In the genomic region with DNA sequence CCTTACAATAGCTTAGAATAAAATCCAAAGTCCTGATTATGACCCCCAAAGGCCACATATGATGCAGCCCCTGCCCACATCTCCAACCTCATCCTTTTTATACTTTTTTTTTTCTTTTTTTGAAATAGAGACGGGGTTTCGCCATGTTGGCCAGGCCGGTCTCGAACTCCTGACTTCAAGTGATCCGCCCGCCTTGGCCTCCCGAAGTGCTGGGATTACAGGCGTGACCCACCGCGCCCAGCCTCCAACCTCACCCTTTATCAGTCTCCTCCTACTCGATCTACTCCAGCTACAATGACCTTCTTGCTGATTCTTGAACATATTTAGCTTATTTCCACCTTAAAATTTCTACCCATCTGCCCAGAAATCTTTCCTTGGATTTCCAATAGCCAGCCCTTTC, we compare ENCODE assay signal across 8 cellular contexts. TPM values are rescaled to one million over a fixed set of nuclear protein-coding genes. Genes with fewer than 3 reads are reported as not detected.
DNase-seq lines count a peak whose midpoint lies in the region; ATAC-seq and TF ChIP-seq lines count a peak whose summit lies in the region.

No MANE protein-coding gene starts in this region.

- H3K4me1 ChIP-seq in CD4-positive, CD25-positive, alpha-beta regulatory T cell (ENCODE audit: control insufficient read depth, insufficient read depth, low read length, poor library complexity, severe bottlenecking), result peaks cover 46% of the 10 kb centered on the region
- H3K4me1 ChIP-seq in effector memory CD4-positive, alpha-beta T cell (ENCODE audit: control insufficient read depth, insufficient read depth, low read length, poor library complexity, severe bottlenecking), result peaks cover 26% of the 10 kb centered on the region

- H3K4me3 ChIP-seq in CD4-positive, CD25-positive, alpha-beta regulatory T cell (ENCODE audit: low read depth, low read length), result peak overlapping the region; percentile 100
- H3K4me3 ChIP-seq in NB4 (ENCODE audit: low read depth, low read length), result peak overlapping the region; percentile 82
- peak overlapping the region; percentile 81 for H3K4me3 ChIP-seq in effector memory CD4-positive, alpha-beta T cell (ENCODE audit: insufficient read depth, low read depth, low read length, poor library complexity, severe bottlenecking)

- no peak for TF ChIP-seq POLR2A in NB4 (IDR thresholded peaks at IDR 0.05; ENCODE audit: extremely low read depth, insufficient read length)
- no peak for TF ChIP-seq POLR2A in GM18505 (IDR thresholded peaks at IDR 0.05; ENCODE audit: borderline replicate concordance, extremely low read depth, insufficient read depth, insufficient read length)

- H3K27ac Mint-ChIP-seq in CD4-positive, CD25-positive, alpha-beta regulatory T cell, result peak overlapping the region; percentile 91 to 99 (median 99)
- H3K27ac Mint-ChIP-seq in neural crest cell (ENCODE audit: unreplicated experiment), result peak overlapping the region; percentile 98

- H3K27me3 ChIP-seq in CD4-positive, CD25-positive, alpha-beta regulatory T cell (ENCODE audit: control insufficient read depth, insufficient read depth, low read length), result no peaks in the 10 kb centered on the region
- no peaks in the 10 kb centered on the region for H3K27me3 ChIP-seq in effector memory CD4-positive, alpha-beta T cell (replicated peaks; ENCODE audit: control insufficient read depth, insufficient read depth, low read length, poor library complexity, severe bottlenecking)

- TF ChIP-seq CTCF in NB4 (IDR thresholded peaks at IDR 0.05; ENCODE audit: low read depth, low read length), result no peak
- TF ChIP-seq CTCF in neural crest cell (conservative IDR thresholded peaks at IDR 0.05), result no peak

- no peaks in the 10 kb centered on the region for H3K9me3 Mint-ChIP-seq in CD4-positive, CD25-positive, alpha-beta regulatory T cell
- H3K9me3 Mint-ChIP-seq in neural crest cell, result no peaks in the 10 kb centered on the region

- peak overlapping the region; percentile 91 for H3K27ac ChIP-seq in CD4-positive, CD25-positive, alpha-beta regulatory T cell (ENCODE audit: insufficient read depth, low read length, poor library complexity, severe bottlenecking)
- peak overlapping the region; percentile 88 for H3K27ac ChIP-seq in effector memory CD4-positive, alpha-beta T cell (ENCODE audit: insufficient read depth, low read length, poor library complexity, severe bottlenecking)

- peak overlapping the region; percentile 97 to 99 (median 98) for H3K4me3 Mint-ChIP-seq in CD4-positive, CD25-positive, alpha-beta regulatory T cell
- peak overlapping the region; percentile 98 for H3K4me3 Mint-ChIP-seq in neural crest cell

- peaks cover 7% of the 10 kb centered on the region for H3K27me3 Mint-ChIP-seq in CD4-positive, CD25-positive, alpha-beta regulatory T cell
- no peaks in the 10 kb centered on the region for H3K27me3 Mint-ChIP-seq in neural crest cell (ENCODE audit: low read depth)

- H3K36me3 Mint-ChIP-seq in CD4-positive, CD25-positive, alpha-beta regulatory T cell, result peaks cover 39% of the 10 kb centered on the region
- H3K36me3 Mint-ChIP-seq in neural crest cell (ENCODE audit: low read depth), result peaks cover 21% of the 10 kb centered on the region

- peaks cover 18% of the 10 kb centered on the region for H3K36me3 ChIP-seq in CD4-positive, CD25-positive, alpha-beta regulatory T cell (ENCODE audit: control insufficient read depth, insufficient read depth, low read length)
- H3K36me3 ChIP-seq in effector memory CD4-positive, alpha-beta T cell (ENCODE audit: control insufficient read depth, insufficient read depth, low read length), result no peaks in the 10 kb centered on the region

- peaks cover 19 to 73% (median 47%) of the 10 kb centered on the region in 4 donors for H3K4me1 Mint-ChIP-seq in CD4-positive, CD25-positive, alpha-beta regulatory T cell
- H3K4me1 Mint-ChIP-seq in neural crest cell, result peaks cover 40% of the 10 kb centered on the region

- no peaks in the 10 kb centered on the region for H3K9me3 ChIP-seq in CD4-positive, CD25-positive, alpha-beta regulatory T cell (ENCODE audit: control insufficient read depth in 2 of 2, low read length in 2 of 2)
- no peaks in the 10 kb centered on the region for H3K9me3 ChIP-seq in effector memory CD4-positive, alpha-beta T cell (ENCODE audit: control insufficient read depth, low read length)

- ATAC-seq in CD4-positive, CD25-positive, alpha-beta regulatory T cell (ENCODE audit: low read depth in 2 of 2), result no peak
- ATAC-seq in GM18505 (IDR thresholded peaks at IDR 0.05; ENCODE audit: unreplicated experiment), result no peak

- DNase-seq in CD4-positive, CD25-positive, alpha-beta regulatory T cell, result no peak
- DNase-seq in NB4 (ENCODE audit: low read depth) (no peak), neural crest cell (ENCODE audit: low read depth, low spot score) (no peak), NCI-H2029 (lab: John Stamatoyannopoulos, UW) (no peak), NCI-H1694 (lab: John Stamatoyannopoulos, UW) (no peak)
- no peak for DNase-seq in effector memory CD4-positive, alpha-beta T cell
- DNase-seq in stimulated activated CD4-positive, alpha-beta T cell treated with anti-CD3 and anti-CD28 coated beads, Interleukin-1b, Interleukin-23, amount 100 ng/mL, for 48 hours, result no peak

RNA-seq across cellular contexts. Expression of a gene that starts 1.2 kb away (rescaled TPM):
- 61.1 TPM for total RNA-seq in CD4-positive, CD25-positive, alpha-beta regulatory T cell
- polyA plus RNA-seq in CD4-positive, CD25-positive, alpha-beta regulatory T cell, result 10 to 100 TPM; 27.5 to 33.5 (median 32.1) TPM
- total RNA-seq in neural crest cell, result 81.6 and 83.1 TPM in 2 replicates
